26 cellular contexts compared by ENCODE assay signal in the genomic region with DNA sequence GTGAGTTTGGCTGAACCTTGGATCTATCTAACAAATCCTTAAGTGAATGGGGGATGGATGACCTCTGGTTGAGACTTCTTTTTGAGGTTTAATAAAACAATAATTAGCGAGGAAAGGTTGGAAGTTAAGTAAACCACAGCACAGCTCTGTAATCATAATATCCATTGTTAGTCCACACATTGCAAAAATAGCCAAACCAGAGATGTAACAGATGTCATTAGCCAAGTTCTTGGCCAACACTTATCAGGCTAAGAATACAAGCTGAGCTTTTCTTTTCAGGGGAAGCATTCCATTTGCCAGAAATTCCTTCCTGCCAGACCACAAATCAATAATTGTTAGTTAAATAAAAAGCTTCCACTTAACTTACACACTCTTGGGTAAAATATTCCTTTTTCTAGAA. TPM values are rescaled to one million over a fixed set of nuclear protein-coding genes. Genes with fewer than 3 reads are reported as not detected.
"Had no signal": no experiment of that assay in that cellular context is flagged by ENCODE, and none has a peak within 500 bp of the region (broad histone marks: within the 10 kb centered on the region; RNA-seq: fewer than 3 reads in every experiment).

No MANE protein-coding gene starts in this region.

- H3K27me3 ChIP-seq: esophagus muscularis mucosa, foreskin keratinocyte, hepatocyte, sigmoid colon, spleen, thyroid gland had no signal

- H3K4me3 ChIP-seq: esophagus muscularis mucosa, hepatocyte, prostate gland, sigmoid colon, spleen, thyroid gland had no signal

- H3K9me3 ChIP-seq: esophagus muscularis mucosa, prostate gland, sigmoid colon, thyroid gland had no signal

- DNase-seq: activated B cell treated with CpG ODN at 0.5 μM for 24 hours; activated CD4-positive, alpha-beta memory T cell treated with anti-CD3 and anti-CD28 coated beads, Interleukin-2, amount 10 ng/mL, durations not matched to agents 7 days and 5 days; activated CD4-positive, alpha-beta T cell treated with anti-CD3 and anti-CD28 coated beads for 4 hours; activated CD8-positive, alpha-beta memory T cell treated with anti-CD3 and anti-CD28 coated beads, Interleukin-2, amount 10 ng/mL, durations not matched to agents 7 days and 5 days; activated naive CD4-positive, alpha-beta T cell; activated naive CD8-positive, alpha-beta T cell treated with anti-CD3 and anti-CD28 coated beads for 36 hours; activated T-cell treated with anti-CD3 and anti-CD28 coated beads, Interleukin-2, amount 50 U/mL, for 1 hour; amygdala; cerebellar nuclear complex; effector CD8-positive, alpha-beta T cell; foreskin keratinocyte; left colon; mammary epithelial cell; naive B cell; sigmoid colon; spleen; stimulated activated naive CD4-positive, alpha-beta T cell; T-helper 1 cell; T-helper 9 cell; thyroid gland had no signal

- H3K27ac ChIP-seq: esophagus muscularis mucosa, foreskin keratinocyte, hepatocyte, prostate gland, sigmoid colon, spleen, thyroid gland had no signal

- H2AFZ ChIP-seq: hepatocyte had no signal

- ATAC-seq: activated CD8-positive, alpha-beta memory T cell treated with anti-CD3 and anti-CD28 coated beads, Interleukin-2, amount 10 ng/mL, durations not matched to agents 7 days and 5 days; activated T-helper 17 cell treated with anti-CD3 and anti-CD28 coated beads, Interleukin-2, amount 50 U/mL, for 72 hours; foreskin keratinocyte; left colon had no signal

- H3K79me2 ChIP-seq: hepatocyte had no signal

- H3K36me3 ChIP-seq: esophagus muscularis mucosa, prostate gland, sigmoid colon, spleen, thyroid gland had no signal

- H3K4me2 ChIP-seq: hepatocyte had no signal

- H3K4me1 ChIP-seq: foreskin keratinocyte, prostate gland, spleen, thyroid gland had no signal

RNA-seq across cellular contexts. Expression of gene FREM3, which starts 59.1 kb away (rescaled TPM):
- total RNA-seq: activated B cell treated with CpG ODN at 0.5 μM for 24 hours; activated CD4-positive, alpha-beta memory T cell treated with anti-CD3 and anti-CD28 coated beads, Interleukin-2, amount 10 ng/mL, durations not matched to agents 7 days and 5 days; activated CD8-positive, alpha-beta memory T cell treated with anti-CD3 and anti-CD28 coated beads, Interleukin-2, amount 10 ng/mL, durations not matched to agents 7 days and 5 days; activated naive CD8-positive, alpha-beta T cell treated with anti-CD3 and anti-CD28 coated beads for 36 hours; activated T-helper 17 cell treated with anti-CD3 and anti-CD28 coated beads, Interleukin-2, amount 50 U/mL, for 72 hours; esophagus muscularis mucosa; foreskin keratinocyte; left colon; mammary epithelial cell; osteocyte; spleen; subcutaneous adipose tissue; thyroid gland had no signal
- polyA plus RNA-seq: foreskin keratinocyte, hepatocyte, mammary epithelial cell, sigmoid colon, spleen had no signal
